ENCODE assay signal across 8 cellular contexts in genomic region chr12:42482820-42483533, GRCh38.
A peak's percentile ranks its signal among the peaks of the same experiment; 100 is the strongest.
DNase-seq lines count a peak whose midpoint lies in the region; ATAC-seq and TF ChIP-seq lines count a peak whose summit lies in the region.

No MANE protein-coding gene starts in this region.

- peak in 1 of 2 donors; percentile 32 for TF ChIP-seq EP300 in tibial nerve (IDR thresholded peaks at IDR 0.05)

- no peak overlapping the region for H3K27ac ChIP-seq in CD4-positive, alpha-beta T cell (ENCODE audit: low read depth, low read length)
- H3K27ac ChIP-seq in OCI-LY3 (ENCODE audit: low read length) = no peak overlapping the region
- peak overlapping the region; percentile 37 to 92 (median 88) for H3K27ac ChIP-seq in tibial nerve

- H3K4me1 Mint-ChIP-seq in CD4-positive, alpha-beta T cell (ENCODE audit: low read depth) = peaks cover 11% of the 10 kb centered on the region
- H3K4me1 Mint-ChIP-seq in activated T-helper 1 cell treated with anti-CD3 and anti-CD28 coated beads, Interleukin-12 subunit alpha, Interleukin-12 subunit beta, Interleukin-2, Interleukin-4 antibody, amounts not matched to agents 30 ng/mL and 10 ng/mL and 1 ng/mL, durations not matched to agents 14 hours and 24 hours and 36 hours (ENCODE audit: low read depth) = peaks cover 10% of the 10 kb centered on the region
- peaks cover 76% of the 10 kb centered on the region for H3K4me1 Mint-ChIP-seq in nephron

- no peak overlapping the region for H3K27ac Mint-ChIP-seq in CD4-positive, alpha-beta T cell
- no peak overlapping the region for H3K27ac Mint-ChIP-seq in activated T-helper 1 cell treated with anti-CD3 and anti-CD28 coated beads, Interleukin-12 subunit alpha, Interleukin-12 subunit beta, Interleukin-2, Interleukin-4 antibody, amounts not matched to agents 30 ng/mL and 10 ng/mL and 1 ng/mL, durations not matched to agents 14 hours and 24 hours and 36 hours
- peak overlapping the region; percentile 54 to 96 (median 95) for H3K27ac Mint-ChIP-seq in nephron

- peak overlapping the region; percentile 92 for H3K4me2 ChIP-seq in OCI-LY3 (ENCODE audit: low read length)

- ATAC-seq in CD4-positive, alpha-beta T cell (ENCODE audit: poor library complexity) = peak; percentile 58
- ATAC-seq in HG03175 (IDR thresholded peaks at IDR 0.05; ENCODE audit: unreplicated experiment) = peak; percentile 78

- peak overlapping the region; percentile 79 for H2AFZ ChIP-seq in OCI-LY3 (ENCODE audit: low read depth, low read length)

- H3K4me3 ChIP-seq in OCI-LY3 (ENCODE audit: low read length) (peak overlapping the region; percentile 84), fibroblast of pulmonary artery (replicated peaks; ENCODE audit: low read depth, low read length) (peak overlapping the region; percentile 66), tibial nerve (peak overlapping the region; percentile 44 to 95 (median 77))

- no peaks in the 10 kb centered on the region for H3K9me3 ChIP-seq in CD4-positive, alpha-beta T cell (ENCODE audit: control insufficient read depth, low read length)
- H3K9me3 ChIP-seq in OCI-LY3 (ENCODE audit: insufficient read depth, low read length) (no peaks in the 10 kb centered on the region), tibial nerve (no peaks in the 10 kb centered on the region)

- H3K9me3 Mint-ChIP-seq in CD4-positive, alpha-beta T cell = no peaks in the 10 kb centered on the region
- no peaks in the 10 kb centered on the region for H3K9me3 Mint-ChIP-seq in activated T-helper 1 cell treated with anti-CD3 and anti-CD28 coated beads, Interleukin-12 subunit alpha, Interleukin-12 subunit beta, Interleukin-2, Interleukin-4 antibody, amounts not matched to agents 30 ng/mL and 10 ng/mL and 1 ng/mL, durations not matched to agents 14 hours and 24 hours and 36 hours
- H3K9me3 Mint-ChIP-seq in nephron = no peaks in the 10 kb centered on the region

- no peaks in the 10 kb centered on the region for H3K79me2 ChIP-seq in OCI-LY3 (ENCODE audit: low read length)

- TF ChIP-seq POLR2A in tibial nerve (IDR thresholded peaks at IDR 0.05) = no peak

- H3K4me1 ChIP-seq in OCI-LY3 (ENCODE audit: low read length) = peaks cover 17% of the 10 kb centered on the region
- peaks cover 0 to 62% (median 7%) of the 10 kb centered on the region in 4 donors for H3K4me1 ChIP-seq in tibial nerve

- H3K27me3 Mint-ChIP-seq in CD4-positive, alpha-beta T cell = peaks cover 89% of the 10 kb centered on the region
- peaks cover 71% of the 10 kb centered on the region for H3K27me3 Mint-ChIP-seq in activated T-helper 1 cell treated with anti-CD3 and anti-CD28 coated beads, Interleukin-12 subunit alpha, Interleukin-12 subunit beta, Interleukin-2, Interleukin-4 antibody, amounts not matched to agents 30 ng/mL and 10 ng/mL and 1 ng/mL, durations not matched to agents 14 hours and 24 hours and 36 hours (ENCODE audit: insufficient read depth)
- H3K27me3 Mint-ChIP-seq in nephron (ENCODE audit: low read depth) = no peaks in the 10 kb centered on the region

- H3K9ac ChIP-seq in OCI-LY3 (ENCODE audit: low read length) = peak overlapping the region; percentile 64

- H3K4me3 Mint-ChIP-seq in CD4-positive, alpha-beta T cell = peak overlapping the region; percentile 79
- H3K4me3 Mint-ChIP-seq in activated T-helper 1 cell treated with anti-CD3 and anti-CD28 coated beads, Interleukin-12 subunit alpha, Interleukin-12 subunit beta, Interleukin-2, Interleukin-4 antibody, amounts not matched to agents 30 ng/mL and 10 ng/mL and 1 ng/mL, durations not matched to agents 14 hours and 24 hours and 36 hours = peak overlapping the region; percentile 78
- H3K4me3 Mint-ChIP-seq in nephron = peak overlapping the region; percentile 90 to 96 (median 94)

- WGBS in tibial nerve, 2 donors = 1 to 2% methylated on average over 25 to 52 of the region's 80 CpGs

- CTCF ChIA-PET in CD4-positive, alpha-beta T cell (lab: Charles Lee) = no interaction called here

- no peaks in the 10 kb centered on the region for H3K36me3 ChIP-seq in OCI-LY3 (replicated peaks; ENCODE audit: low read depth, low read length)
- H3K36me3 ChIP-seq in tibial nerve = no peaks in the 10 kb centered on the region

- intact Hi-C loops in CD4-positive, alpha-beta T cell (cut with DNase I, micrococcal nuclease) = loop anchor here in 1 of 2 experiments (5.0 kb wide), 1 partner anchor 1399 kb away; no protein-coding TSS in a partner anchor
- intact Hi-C loops in activated T-helper 1 cell treated with anti-CD3 and anti-CD28 coated beads, Interleukin-12 subunit alpha, Interleukin-12 subunit beta, Interleukin-2, Interleukin-4 antibody, amounts not matched to agents 30 ng/mL and 10 ng/mL and 1 ng/mL, durations not matched to agents 14 hours and 24 hours and 36 hours (cut with micrococcal nuclease) = loop anchor here (1.0 to 5.0 kb wide), 4 partner anchors 86 to 854 kb away; partner anchors contain the start of gene GXYLT1

- no peaks in the 10 kb centered on the region for H4K20me1 ChIP-seq in OCI-LY3 (ENCODE audit: insufficient read depth, low read length)

- TF ChIP-seq CTCF in CD4-positive, alpha-beta T cell (IDR thresholded peaks at IDR 0.05) = peak; percentile 50
- peak; percentile 89 for TF ChIP-seq CTCF in OCI-LY3 (IDR thresholded peaks at IDR 0.05; ENCODE audit: low read depth, low read length)
- peak; percentile 36 for TF ChIP-seq CTCF in fibroblast of pulmonary artery (IDR thresholded peaks at IDR 0.05; ENCODE audit: low read length, missing control alignments)
- TF ChIP-seq CTCF in nephron (IDR thresholded peaks at IDR 0.05; ENCODE audit: unreplicated experiment in 3 of 3) = peak; percentile 90 to 98 (median 93)
- TF ChIP-seq CTCF in tibial nerve (IDR thresholded peaks at IDR 0.05) = peak; percentile 85 to 97 (median 95)

- peak in 7 of 10 experiments; percentile 4 to 46 (median 25) for DNase-seq in CD4-positive, alpha-beta T cell
- DNase-seq in GM19238 (ENCODE audit: insufficient read length, low spot score) (peak; percentile 78), fibroblast of pulmonary artery (ENCODE audit: low read depth) (peak; percentile 68), tibial nerve (ENCODE audit: low spot score in 2 of 2) (peak; percentile 47 to 59)
- peak; percentile 31 for DNase-seq in activated T-helper 1 cell treated with anti-CD3 and anti-CD28 coated beads, Interleukin-12 subunit alpha, Interleukin-12 subunit beta, Interleukin-2, Interleukin-4 antibody, amounts not matched to agents 30 ng/mL and 10 ng/mL and 1 ng/mL, durations not matched to agents 14 hours and 24 hours and 36 hours (ENCODE audit: low spot score)

- POLR2A ChIA-PET in CD4-positive, alpha-beta T cell (lab: Charles Lee) = interaction anchor here (1.0 kb wide), 1 partner anchor 30 kb away, joined by 3 read pairs; no protein-coding TSS in a partner anchor

- peaks cover 70% of the 10 kb centered on the region for H3K27me3 ChIP-seq in CD4-positive, alpha-beta T cell (ENCODE audit: control insufficient read depth, insufficient read depth, low read length)
- H3K27me3 ChIP-seq in OCI-LY3 (ENCODE audit: low read depth, low read length) = peaks cover 47% of the 10 kb centered on the region
- no peaks in the 10 kb centered on the region for H3K27me3 ChIP-seq in tibial nerve

- no peaks in the 10 kb centered on the region for H3K36me3 Mint-ChIP-seq in CD4-positive, alpha-beta T cell (ENCODE audit: low read depth)
- peaks cover 2% of the 10 kb centered on the region for H3K36me3 Mint-ChIP-seq in activated T-helper 1 cell treated with anti-CD3 and anti-CD28 coated beads, Interleukin-12 subunit alpha, Interleukin-12 subunit beta, Interleukin-2, Interleukin-4 antibody, amounts not matched to agents 30 ng/mL and 10 ng/mL and 1 ng/mL, durations not matched to agents 14 hours and 24 hours and 36 hours (ENCODE audit: low read depth)
- peaks cover 4% of the 10 kb centered on the region for H3K36me3 Mint-ChIP-seq in nephron (ENCODE audit: low read depth)

Comparison
In these comparisons a context has a peak if more than half of its experiments do, and no peak if none do; other contexts are left out.
1. DNase-seq: peak in every context shown above with its lines; median percentile 78 in GM19238; 68 in fibroblast of pulmonary artery; 53 in tibial nerve; 31 in activated T-helper 1 cell treated with anti-CD3 and anti-CD28 coated beads, Interleukin-12 subunit alpha, Interleukin-12 subunit beta, Interleukin-2, Interleukin-4 antibody, amounts not matched to agents 30 ng/mL and 10 ng/mL and 1 ng/mL, durations not matched to agents 14 hours and 24 hours and 36 hours; 25 in CD4-positive, alpha-beta T cell.
2. H3K27ac ChIP-seq: peak in tibial nerve (4 of 4); none in CD4-positive, alpha-beta T cell (single experiment) and OCI-LY3 (single experiment).
3. H3K27ac Mint-ChIP-seq: peak in nephron (3 of 3); none in CD4-positive, alpha-beta T cell (single experiment) and activated T-helper 1 cell treated with anti-CD3 and anti-CD28 coated beads, Interleukin-12 subunit alpha, Interleukin-12 subunit beta, Interleukin-2, Interleukin-4 antibody, amounts not matched to agents 30 ng/mL and 10 ng/mL and 1 ng/mL, durations not matched to agents 14 hours and 24 hours and 36 hours (single experiment).
4. CTCF ChIP-seq: peak in every context shown above with its lines; median percentile 95 in tibial nerve; 93 in nephron; 89 in OCI-LY3; 50 in CD4-positive, alpha-beta T cell; 36 in fibroblast of pulmonary artery.
5. Peak in every context shown above with its lines, with median percentiles within 50 percentile points of each other: H3K4me3 Mint-ChIP-seq and H3K4me3 ChIP-seq.